ENCODE assay signal across 21 cellular contexts in the genomic region with DNA sequence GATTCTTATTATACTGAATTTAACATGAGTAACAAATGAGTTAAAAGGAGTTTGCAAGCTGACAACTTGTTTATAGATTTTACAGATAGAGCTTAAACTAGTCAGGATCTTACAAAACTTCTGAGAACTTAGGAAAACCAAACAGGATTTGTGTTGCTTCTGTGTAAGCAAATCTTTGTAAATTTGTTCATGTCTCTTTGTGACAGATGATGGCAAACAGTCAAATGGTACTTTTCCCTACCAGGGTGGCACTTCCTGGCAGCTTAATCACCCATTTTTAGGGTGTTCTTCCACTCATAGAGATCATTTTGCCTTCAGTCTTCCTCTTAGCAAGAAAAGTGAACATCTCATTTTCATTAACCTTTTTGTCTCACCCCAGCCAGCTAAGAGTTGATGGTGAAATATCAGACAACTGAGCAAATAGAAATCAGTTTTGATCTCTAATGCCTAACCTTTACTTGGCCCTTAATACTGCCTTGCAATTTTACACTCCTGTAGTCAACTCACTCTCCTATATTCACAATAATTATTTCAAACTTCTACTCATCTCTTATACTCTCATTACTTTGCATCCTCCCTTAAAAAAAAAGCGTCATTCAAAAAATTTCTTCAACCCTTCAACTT.
"Had no signal": no experiment of that assay in that cellular context is flagged by ENCODE, and none has a peak within 500 bp of the region (broad histone marks: within the 10 kb centered on the region; RNA-seq: fewer than 3 reads in every experiment).

No MANE protein-coding gene starts in this region.

- H3K27ac ChIP-seq: heart right ventricle, transverse colon, vagina had no signal

- H3K4me1 ChIP-seq: heart right ventricle, transverse colon, vagina had no signal

- H3K9me3 Mint-ChIP-seq: activated naive CD8-positive, alpha-beta T cell treated with anti-CD3 and anti-CD28 coated beads for 36 hours; brain; natural killer cell treated with Interleukin-12 subunit alpha and Interleukin-12 subunit beta and Interleukin-15 and Interleukin-18, amount 100 ng/mL, for 72 hours had no signal

- H3K36me3 ChIP-seq: heart right ventricle, transverse colon, vagina had no signal

- ATAC-seq: activated CD4-positive, alpha-beta T cell treated with anti-CD3 and anti-CD28 coated beads for 36 hours; heart right ventricle; left colon; natural killer cell treated with Interleukin-12 subunit alpha and Interleukin-12 subunit beta and Interleukin-15 and Interleukin-18, amount 100 ng/mL, for 72 hours; stimulated activated naive CD8-positive, alpha-beta T cell treated with anti-CD3 and anti-CD28 coated beads, Interleukin-15, Interleukin-2, amounts not matched to agents 100 U/mL and 50 U/mL, for 24 hours had no signal

- H3K27me3 Mint-ChIP-seq: brain had no signal

- H3K36me3 Mint-ChIP-seq: activated naive CD8-positive, alpha-beta T cell treated with anti-CD3 and anti-CD28 coated beads for 36 hours; brain; mesothelial cell of epicardium; natural killer cell treated with Interleukin-12 subunit alpha and Interleukin-12 subunit beta and Interleukin-15 and Interleukin-18, amount 100 ng/mL, for 72 hours had no signal

- H3K9me3 ChIP-seq: heart right ventricle, transverse colon, vagina had no signal

- DNase-seq: activated CD4-positive, alpha-beta T cell treated with anti-CD3 and anti-CD28 coated beads for 36 hours; activated CD4-positive, alpha-beta T cell treated with anti-CD3 and anti-CD28 coated beads, Interleukin-2, amount 50 U/mL, for 48 hours; activated gamma-delta T cell treated with Interleukin-2 at 50 U/mL for 16 hours; activated naive CD8-positive, alpha-beta T cell treated with anti-CD3 and anti-CD28 coated beads for 36 hours; caudate nucleus; heart right ventricle; islet precursor cell; left colon; occipital lobe; retina; stimulated activated CD4-positive, alpha-beta T cell treated with anti-CD3 and anti-CD28 coated beads, Interleukin-2, amount 100 ng/mL, for 24 hours; stimulated activated naive CD8-positive, alpha-beta T cell treated with anti-CD3 and anti-CD28 coated beads, Interleukin-15, Interleukin-2, amounts not matched to agents 100 U/mL and 50 U/mL, for 24 hours; substantia nigra; SW 1271; transverse colon had no signal

- H3K27ac Mint-ChIP-seq: activated CD4-positive, alpha-beta T cell treated with anti-CD3 and anti-CD28 coated beads for 36 hours; activated naive CD8-positive, alpha-beta T cell treated with anti-CD3 and anti-CD28 coated beads for 36 hours; mesothelial cell of epicardium; natural killer cell treated with Interleukin-12 subunit alpha and Interleukin-12 subunit beta and Interleukin-15 and Interleukin-18, amount 100 ng/mL, for 72 hours had no signal

- H3K27me3 ChIP-seq: heart right ventricle, transverse colon, vagina had no signal

- FAIRE-seq: TTC549 had no signal

- H3K4me3 ChIP-seq: heart right ventricle, lung, transverse colon, vagina had no signal

- H3K4me3 Mint-ChIP-seq: activated CD4-positive, alpha-beta T cell treated with anti-CD3 and anti-CD28 coated beads for 36 hours; activated naive CD8-positive, alpha-beta T cell treated with anti-CD3 and anti-CD28 coated beads for 36 hours; brain; mesothelial cell of epicardium; natural killer cell treated with Interleukin-12 subunit alpha and Interleukin-12 subunit beta and Interleukin-15 and Interleukin-18, amount 100 ng/mL, for 72 hours had no signal
